21 cellular contexts compared by ENCODE assay signal in genomic region chr16:70608516-70608915, GRCh38. TPM values are rescaled to one million over a fixed set of nuclear protein-coding genes. Genes with fewer than 3 reads are reported as not detected.
"Had no signal": no experiment of that assay in that cellular context is flagged by ENCODE, and none has a peak within 500 bp of the region (broad histone marks: within the 10 kb centered on the region; RNA-seq: fewer than 3 reads in every experiment).

No MANE protein-coding gene starts in this region.

- H3K4me3 ChIP-seq: coronary artery, gastrocnemius medialis, left ventricle myocardium inferior, stomach, testis, upper lobe of left lung had no signal

- ATAC-seq: activated CD8-positive, alpha-beta memory T cell treated with anti-CD3 and anti-CD28 coated beads, Interleukin-2, amount 10 ng/mL, durations not matched to agents 7 days and 5 days; activated naive CD4-positive, alpha-beta T cell treated with anti-CD3 and anti-CD28 coated beads, Interleukin-2, amount 50 U/mL, for 72 hours; activated T-cell treated with anti-CD3 and anti-CD28 coated beads, Interleukin-2, amount 50 U/mL, for 4 hours; gastrocnemius medialis; natural killer cell treated with Interleukin-12 subunit alpha and Interleukin-12 subunit beta and Interleukin-15 and Interleukin-18, amount 100 ng/mL, for 72 hours; right cardiac atrium had no signal

- FAIRE-seq: endothelial cell of umbilical vein, kidney had no signal

- H3K9me3 Mint-ChIP-seq: activated CD4-positive, alpha-beta memory T cell treated with anti-CD3 and anti-CD28 coated beads for 36 hours; activated naive CD4-positive, alpha-beta T cell treated with anti-CD3 and anti-CD28 coated beads, Interleukin-2, amount 50 U/mL, for 72 hours; activated T-cell treated with anti-CD3 and anti-CD28 coated beads, Interleukin-2, amount 50 U/mL, for 4 hours; central memory CD8-positive, alpha-beta T cell; natural killer cell treated with Interleukin-12 subunit alpha and Interleukin-12 subunit beta and Interleukin-15 and Interleukin-18, amount 100 ng/mL, for 72 hours had no signal

- DNase-seq: activated CD4-positive, alpha-beta memory T cell treated with anti-CD3 and anti-CD28 coated beads for 36 hours; activated CD8-positive, alpha-beta memory T cell treated with anti-CD3 and anti-CD28 coated beads, Interleukin-2, amount 10 ng/mL, durations not matched to agents 7 days and 5 days; activated effector memory CD4-positive, alpha-beta T cell treated with anti-CD3 and anti-CD28 coated beads, Interleukin-2, amount 50 U/mL, for 16 hours; activated T-cell treated with anti-CD3 and anti-CD28 coated beads, Interleukin-2, amount 50 U/mL, for 4 hours; effector CD4-positive, alpha-beta T cell; gastrocnemius medialis; kidney; left ventricle myocardium inferior; mesenchymal stem cell; occipital lobe; right cardiac atrium; stomach; testis had no signal

- H3K27ac ChIP-seq: coronary artery, left ventricle myocardium inferior, stomach, testis, upper lobe of left lung had no signal

- H3K4me1 Mint-ChIP-seq: central memory CD8-positive, alpha-beta T cell had no signal

- H3K27me3 Mint-ChIP-seq: activated CD4-positive, alpha-beta memory T cell treated with anti-CD3 and anti-CD28 coated beads for 36 hours; activated CD8-positive, alpha-beta memory T cell treated with anti-CD3 and anti-CD28 coated beads, Interleukin-2, amount 10 ng/mL, durations not matched to agents 7 days and 5 days; natural killer cell treated with Interleukin-12 subunit alpha and Interleukin-12 subunit beta and Interleukin-15 and Interleukin-18, amount 100 ng/mL, for 72 hours had no signal

- H3K27me3 ChIP-seq: gastrocnemius medialis, stomach, testis, upper lobe of left lung had no signal

- H3K27ac Mint-ChIP-seq: activated CD4-positive, alpha-beta memory T cell treated with anti-CD3 and anti-CD28 coated beads for 36 hours; activated CD8-positive, alpha-beta memory T cell treated with anti-CD3 and anti-CD28 coated beads, Interleukin-2, amount 10 ng/mL, durations not matched to agents 7 days and 5 days; activated naive CD4-positive, alpha-beta T cell treated with anti-CD3 and anti-CD28 coated beads, Interleukin-2, amount 50 U/mL, for 72 hours; natural killer cell treated with Interleukin-12 subunit alpha and Interleukin-12 subunit beta and Interleukin-15 and Interleukin-18, amount 100 ng/mL, for 72 hours; progenitor cell of endocrine pancreas had no signal

- H3K4me1 ChIP-seq: stomach, testis had no signal

- H3K4me3 Mint-ChIP-seq: activated CD4-positive, alpha-beta memory T cell treated with anti-CD3 and anti-CD28 coated beads for 36 hours; activated CD8-positive, alpha-beta memory T cell treated with anti-CD3 and anti-CD28 coated beads, Interleukin-2, amount 10 ng/mL, durations not matched to agents 7 days and 5 days; activated T-cell treated with anti-CD3 and anti-CD28 coated beads, Interleukin-2, amount 50 U/mL, for 4 hours; central memory CD8-positive, alpha-beta T cell; natural killer cell treated with Interleukin-12 subunit alpha and Interleukin-12 subunit beta and Interleukin-15 and Interleukin-18, amount 100 ng/mL, for 72 hours had no signal

- H3K36me3 Mint-ChIP-seq: activated CD4-positive, alpha-beta memory T cell treated with anti-CD3 and anti-CD28 coated beads for 36 hours; activated CD8-positive, alpha-beta memory T cell treated with anti-CD3 and anti-CD28 coated beads, Interleukin-2, amount 10 ng/mL, durations not matched to agents 7 days and 5 days; activated naive CD4-positive, alpha-beta T cell treated with anti-CD3 and anti-CD28 coated beads, Interleukin-2, amount 50 U/mL, for 72 hours; natural killer cell treated with Interleukin-12 subunit alpha and Interleukin-12 subunit beta and Interleukin-15 and Interleukin-18, amount 100 ng/mL, for 72 hours had no signal

- H3K36me3 ChIP-seq: gastrocnemius medialis, left ventricle myocardium inferior, stomach, upper lobe of left lung had no signal

- H3K9me3 ChIP-seq: gastrocnemius medialis, left ventricle myocardium inferior, stomach, testis, upper lobe of left lung had no signal

RNA-seq across cellular contexts. Expression of gene IL34, which starts 37.8 kb away (rescaled TPM):
- total RNA-seq: activated CD4-positive, alpha-beta memory T cell treated with anti-CD3 and anti-CD28 coated beads for 36 hours; activated CD8-positive, alpha-beta memory T cell treated with anti-CD3 and anti-CD28 coated beads, Interleukin-2, amount 10 ng/mL, durations not matched to agents 7 days and 5 days; activated naive CD4-positive, alpha-beta T cell treated with anti-CD3 and anti-CD28 coated beads, Interleukin-2, amount 50 U/mL, for 72 hours; progenitor cell of endocrine pancreas; T-helper 1 cell treated with Interleukin-12 subunit alpha and Interleukin-12 subunit beta and Interleukin-4 antibody, amounts not matched to agents 30 ng/mL and 1 ng/mL, for 36 hours had no signal
